ENCODE assay signal across 1 cellular context in genomic region chr7:99092064-99092720, GRCh38.
TF ChIP-seq lines count a peak whose summit lies in the region.

No MANE protein-coding gene starts in this region.

TF ChIP-seq in H1, 55 proteins besides CTCF, POLR2A, EP300 and RAD21 (continued from another document):
- TF ChIP-seq, protein P1, sequence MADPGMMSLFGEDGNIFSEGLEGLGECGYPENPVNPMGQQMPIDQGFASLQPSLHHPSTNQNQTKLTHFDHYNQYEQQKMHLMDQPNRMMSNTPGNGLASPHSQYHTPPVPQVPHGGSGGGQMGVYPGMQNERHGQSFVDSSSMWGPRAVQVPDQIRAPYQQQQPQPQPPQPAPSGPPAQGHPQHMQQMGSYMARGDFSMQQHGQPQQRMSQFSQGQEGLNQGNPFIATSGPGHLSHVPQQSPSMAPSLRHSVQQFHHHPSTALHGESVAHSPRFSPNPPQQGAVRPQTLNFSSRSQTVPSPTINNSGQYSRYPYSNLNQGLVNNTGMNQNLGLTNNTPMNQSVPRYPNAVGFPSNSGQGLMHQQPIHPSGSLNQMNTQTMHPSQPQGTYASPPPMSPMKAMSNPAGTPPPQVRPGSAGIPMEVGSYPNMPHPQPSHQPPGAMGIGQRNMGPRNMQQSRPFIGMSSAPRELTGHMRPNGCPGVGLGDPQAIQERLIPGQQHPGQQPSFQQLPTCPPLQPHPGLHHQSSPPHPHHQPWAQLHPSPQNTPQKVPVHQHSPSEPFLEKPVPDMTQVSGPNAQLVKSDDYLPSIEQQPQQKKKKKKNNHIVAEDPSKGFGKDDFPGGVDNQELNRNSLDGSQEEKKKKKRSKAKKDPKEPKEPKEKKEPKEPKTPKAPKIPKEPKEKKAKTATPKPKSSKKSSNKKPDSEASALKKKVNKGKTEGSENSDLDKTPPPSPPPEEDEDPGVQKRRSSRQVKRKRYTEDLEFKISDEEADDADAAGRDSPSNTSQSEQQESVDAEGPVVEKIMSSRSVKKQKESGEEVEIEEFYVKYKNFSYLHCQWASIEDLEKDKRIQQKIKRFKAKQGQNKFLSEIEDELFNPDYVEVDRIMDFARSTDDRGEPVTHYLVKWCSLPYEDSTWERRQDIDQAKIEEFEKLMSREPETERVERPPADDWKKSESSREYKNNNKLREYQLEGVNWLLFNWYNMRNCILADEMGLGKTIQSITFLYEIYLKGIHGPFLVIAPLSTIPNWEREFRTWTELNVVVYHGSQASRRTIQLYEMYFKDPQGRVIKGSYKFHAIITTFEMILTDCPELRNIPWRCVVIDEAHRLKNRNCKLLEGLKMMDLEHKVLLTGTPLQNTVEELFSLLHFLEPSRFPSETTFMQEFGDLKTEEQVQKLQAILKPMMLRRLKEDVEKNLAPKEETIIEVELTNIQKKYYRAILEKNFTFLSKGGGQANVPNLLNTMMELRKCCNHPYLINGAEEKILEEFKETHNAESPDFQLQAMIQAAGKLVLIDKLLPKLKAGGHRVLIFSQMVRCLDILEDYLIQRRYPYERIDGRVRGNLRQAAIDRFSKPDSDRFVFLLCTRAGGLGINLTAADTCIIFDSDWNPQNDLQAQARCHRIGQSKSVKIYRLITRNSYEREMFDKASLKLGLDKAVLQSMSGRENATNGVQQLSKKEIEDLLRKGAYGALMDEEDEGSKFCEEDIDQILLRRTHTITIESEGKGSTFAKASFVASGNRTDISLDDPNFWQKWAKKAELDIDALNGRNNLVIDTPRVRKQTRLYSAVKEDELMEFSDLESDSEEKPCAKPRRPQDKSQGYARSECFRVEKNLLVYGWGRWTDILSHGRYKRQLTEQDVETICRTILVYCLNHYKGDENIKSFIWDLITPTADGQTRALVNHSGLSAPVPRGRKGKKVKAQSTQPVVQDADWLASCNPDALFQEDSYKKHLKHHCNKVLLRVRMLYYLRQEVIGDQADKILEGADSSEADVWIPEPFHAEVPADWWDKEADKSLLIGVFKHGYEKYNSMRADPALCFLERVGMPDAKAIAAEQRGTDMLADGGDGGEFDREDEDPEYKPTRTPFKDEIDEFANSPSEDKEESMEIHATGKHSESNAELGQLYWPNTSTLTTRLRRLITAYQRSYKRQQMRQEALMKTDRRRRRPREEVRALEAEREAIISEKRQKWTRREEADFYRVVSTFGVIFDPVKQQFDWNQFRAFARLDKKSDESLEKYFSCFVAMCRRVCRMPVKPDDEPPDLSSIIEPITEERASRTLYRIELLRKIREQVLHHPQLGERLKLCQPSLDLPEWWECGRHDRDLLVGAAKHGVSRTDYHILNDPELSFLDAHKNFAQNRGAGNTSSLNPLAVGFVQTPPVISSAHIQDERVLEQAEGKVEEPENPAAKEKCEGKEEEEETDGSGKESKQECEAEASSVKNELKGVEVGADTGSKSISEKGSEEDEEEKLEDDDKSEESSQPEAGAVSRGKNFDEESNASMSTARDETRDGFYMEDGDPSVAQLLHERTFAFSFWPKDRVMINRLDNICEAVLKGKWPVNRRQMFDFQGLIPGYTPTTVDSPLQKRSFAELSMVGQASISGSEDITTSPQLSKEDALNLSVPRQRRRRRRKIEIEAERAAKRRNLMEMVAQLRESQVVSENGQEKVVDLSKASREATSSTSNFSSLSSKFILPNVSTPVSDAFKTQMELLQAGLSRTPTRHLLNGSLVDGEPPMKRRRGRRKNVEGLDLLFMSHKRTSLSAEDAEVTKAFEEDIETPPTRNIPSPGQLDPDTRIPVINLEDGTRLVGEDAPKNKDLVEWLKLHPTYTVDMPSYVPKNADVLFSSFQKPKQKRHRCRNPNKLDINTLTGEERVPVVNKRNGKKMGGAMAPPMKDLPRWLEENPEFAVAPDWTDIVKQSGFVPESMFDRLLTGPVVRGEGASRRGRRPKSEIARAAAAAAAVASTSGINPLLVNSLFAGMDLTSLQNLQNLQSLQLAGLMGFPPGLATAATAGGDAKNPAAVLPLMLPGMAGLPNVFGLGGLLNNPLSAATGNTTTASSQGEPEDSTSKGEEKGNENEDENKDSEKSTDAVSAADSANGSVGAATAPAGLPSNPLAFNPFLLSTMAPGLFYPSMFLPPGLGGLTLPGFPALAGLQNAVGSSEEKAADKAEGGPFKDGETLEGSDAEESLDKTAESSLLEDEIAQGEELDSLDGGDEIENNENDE (IDR thresholded peaks at IDR 0.05; ENCODE audit: insufficient replicate concordance, low read length): no peak
- no peak for TF ChIP-seq JUN (IDR thresholded peaks at IDR 0.05; ENCODE audit: low read depth, low read length)
- TF ChIP-seq YY1 (IDR thresholded peaks at IDR 0.05; ENCODE audit: low read depth, low read length): no peak
